1 cellular context compared by ENCODE assay signal in genomic region chr14:37122288-37122687, GRCh38.
TF ChIP-seq lines count a peak whose summit lies in the region.

No MANE protein-coding gene starts in this region.

TF ChIP-seq in HCT116, 20 proteins besides CTCF, POLR2A, EP300 and RAD21 (continued from another document):
- TF ChIP-seq REST (IDR thresholded peaks at IDR 0.05; ENCODE audit: low read depth): no peak
- TF ChIP-seq ZFX (IDR thresholded peaks at IDR 0.05): no peak
- TF ChIP-seq ZNF274 (IDR thresholded peaks at IDR 0.05; ENCODE audit: low read depth, low read length): no peak
- no peak for TF ChIP-seq ELF1 (IDR thresholded peaks at IDR 0.05; ENCODE audit: borderline replicate concordance, low read depth)
- no peak for TF ChIP-seq ZBTB33 (IDR thresholded peaks at IDR 0.05; ENCODE audit: extremely low read depth, insufficient replicate concordance, low read length)
- no peak for TF ChIP-seq SIN3A (IDR thresholded peaks at IDR 0.05; ENCODE audit: low read depth)
